ENCODE assay signal across 18 cellular contexts in the genomic region with DNA sequence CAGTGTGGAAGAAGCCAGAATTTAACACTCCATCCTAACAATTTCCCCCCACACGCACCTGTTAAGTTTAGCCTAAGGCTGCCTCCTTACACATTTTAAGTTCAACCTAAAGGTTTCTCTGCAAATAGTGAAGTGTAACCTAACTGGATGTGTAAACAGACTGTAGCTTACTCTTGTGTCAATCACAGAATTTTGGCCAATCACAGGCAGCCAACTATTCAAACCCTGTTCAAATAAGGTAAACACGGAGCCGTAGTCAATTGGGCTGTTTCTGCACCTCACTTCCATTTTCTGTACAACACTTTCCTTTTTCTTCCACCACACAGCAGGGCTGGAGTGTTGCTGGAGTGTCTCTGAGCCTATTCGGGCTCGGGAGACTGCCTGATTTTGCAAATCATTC.
A peak's percentile ranks its signal among the peaks of the same experiment; 100 is the strongest.
DNase-seq lines count a peak whose midpoint lies in the region; ATAC-seq, FAIRE-seq and TF ChIP-seq lines count a peak whose summit lies in the region.
"Had no signal": no experiment of that assay in that cellular context is flagged by ENCODE, and none has a peak within 500 bp of the region (broad histone marks: within the 10 kb centered on the region; RNA-seq: fewer than 3 reads in every experiment).

No MANE protein-coding gene starts in this region.

- TF ChIP-seq RAD21 in HepG2 (CRISPR knock-in tag; IDR thresholded peaks at IDR 0.05), result no peak
- TF ChIP-seq RAD21 in GM12878 (IDR thresholded peaks at IDR 0.05; ENCODE audit: insufficient read depth, low read depth, low read length), result no peak

- peaks cover 21% of the 10 kb centered on the region for H3K9me3 Mint-ChIP-seq in nephron progenitor cell

- H3K4me2 ChIP-seq in HepG2 (ENCODE audit: low read depth, low read length), result no peak overlapping the region
- H3K4me2 ChIP-seq in GM12878 (ENCODE audit: control insufficient read depth, insufficient read depth), result no peak overlapping the region
- H3K4me2 ChIP-seq: BLaER1 had no signal

- H3K36me3 ChIP-seq in HepG2 (replicated peaks in 1 of 2; ENCODE audit: control insufficient read depth in 1 of 2, insufficient read depth in 2 of 2, low read length in 2 of 2), result no peaks in the 10 kb centered on the region
- H3K36me3 ChIP-seq in right lobe of liver, result no peaks in the 10 kb centered on the region
- no peaks in the 10 kb centered on the region for H3K36me3 ChIP-seq in GM12878 (ENCODE audit: control insufficient read depth in 2 of 2, insufficient read depth in 2 of 2, low read length in 1 of 2)
- H3K36me3 ChIP-seq in testis (ENCODE audit: low read depth, missing control alignments), result no peaks in the 10 kb centered on the region
- H3K36me3 ChIP-seq: BLaER1 had no signal

- H3K79me2 ChIP-seq in HepG2 (ENCODE audit: insufficient read depth, low read length), result no peaks in the 10 kb centered on the region
- H3K79me2 ChIP-seq in GM12878 (ENCODE audit: control insufficient read depth, insufficient read depth, low read length), result no peaks in the 10 kb centered on the region

- H3K9me3 ChIP-seq in HepG2 (ENCODE audit: low read length), result peaks cover 15% of the 10 kb centered on the region
- H3K9me3 ChIP-seq in right lobe of liver, result peaks cover 0 to 6% (median 0%) of the 10 kb centered on the region in 4 donors
- no peaks in the 10 kb centered on the region for H3K9me3 ChIP-seq in GM12878 (replicated peaks; ENCODE audit: control insufficient read depth, insufficient read depth, low read length)
- no peaks in the 10 kb centered on the region for H3K9me3 ChIP-seq in testis
- H3K9me3 ChIP-seq: BLaER1 had no signal

- TF ChIP-seq EP300 in HepG2 (IDR thresholded peaks at IDR 0.05; ENCODE audit: low read depth in 2 of 2, low read length in 2 of 2), result no peak
- no peak for TF ChIP-seq EP300 in HepG2 (CRISPR knock-in tag; IDR thresholded peaks at IDR 0.05; ENCODE audit: borderline replicate concordance)
- no peak for TF ChIP-seq EP300 in GM12878 (IDR thresholded peaks at IDR 0.05; ENCODE audit: borderline replicate concordance in 1 of 2, control insufficient read depth in 1 of 2, low read depth in 2 of 2, low read length in 2 of 2)

- H3K4me3 Mint-ChIP-seq in nephron progenitor cell, result no peak overlapping the region
- H3K4me3 Mint-ChIP-seq: CD14-positive monocyte; CD8-positive, alpha-beta memory T cell had no signal

- in situ Hi-C loops in HepG2 (cut with HindIII; ENCODE audit: extremely low pct_ligation_motif_present, low pct_unique_long_range_greater_than_20kb) (no loop called here), GM12878 (cut with MboI) (no loop called here)

- no peak overlapping the region for H3K27ac ChIP-seq in HepG2 (ENCODE audit: extremely low read length, insufficient read depth, low read length)
- H3K27ac ChIP-seq in right lobe of liver, result no peak overlapping the region
- H3K27ac ChIP-seq in GM12878 (ENCODE audit: control insufficient read depth, insufficient read depth), result no peak overlapping the region
- H3K27ac ChIP-seq in testis, result no peak overlapping the region
- H3K27ac ChIP-seq: 22Rv1, BLaER1 had no signal

- no peaks in the 10 kb centered on the region for H3K27me3 Mint-ChIP-seq in nephron progenitor cell (ENCODE audit: low read depth, poor library complexity)

- no peaks in the 10 kb centered on the region for H3K27me3 ChIP-seq in HepG2 (ENCODE audit: control insufficient read depth in 1 of 2, insufficient read depth in 2 of 2, low read length in 2 of 2)
- H3K27me3 ChIP-seq in right lobe of liver, result no peaks in the 10 kb centered on the region
- no peaks in the 10 kb centered on the region for H3K27me3 ChIP-seq in GM12878 (replicated peaks in 1 of 2; ENCODE audit: control insufficient read depth in 2 of 2, insufficient read depth in 2 of 2, low read length in 1 of 2)
- no peaks in the 10 kb centered on the region for H3K27me3 ChIP-seq in testis
- H3K27me3 ChIP-seq: BLaER1 had no signal

- H3K9ac ChIP-seq in HepG2 (ENCODE audit: insufficient read depth, low read depth, low read length) (no peak overlapping the region), GM12878 (ENCODE audit: control insufficient read depth, insufficient read depth, low read length) (no peak overlapping the region)
- H3K9ac ChIP-seq: BLaER1 had no signal

- SMC1A ChIA-PET in GM12878 (lab: Charles Lee; ENCODE audit: uncharacterized antibody, unreplicated experiment), result interaction anchor here (1.1 to 1.5 kb wide), 3 partner anchors 9 to 26 kb away, joined by 3 to 4 read pairs (median 3); no protein-coding TSS in a partner anchor

- 56% methylated on average over 5 of the region's 5 CpGs for WGBS in HepG2 (ENCODE audit: low lambda C conversion rate)
- WGBS in right lobe of liver (ENCODE audit: insufficient coverage, low coverage, low lambda C conversion rate, missing lambda C conversion rate), result 75% methylated on average over 5 of the region's 5 CpGs
- 65% methylated on average over 5 of the region's 5 CpGs for WGBS in GM12878 (ENCODE audit: insufficient coverage, insufficient replicate concordance, low lambda C conversion rate, missing lambda C conversion rate)
- 84 to 85% methylated on average over 5 of the region's 5 CpGs for WGBS in testis, 2 donors

- CTCF ChIA-PET in HepG2 (lab: Yijun Ruan, JAX; ENCODE audit: low intra/inter-chr PET ratio, low total read pairs), result no interaction called here
- CTCF ChIA-PET in GM12878 (lab: Yijun Ruan, JAX), result interaction anchor here (1.0 to 3.3 kb wide), 4 partner anchors 10 to 1574 kb away, joined by 3 to 18 read pairs (median 8); no protein-coding TSS in a partner anchor

- FAIRE-seq in HepG2 (lab: Jason Lieb, UNC), result no peak
- FAIRE-seq in GM12878 (lab: Jason Lieb, UNC), result no peak
- FAIRE-seq: D721Med, G401.6, GM12892, GM18507 had no signal

- H2AFZ ChIP-seq in HepG2 (ENCODE audit: low read length) (no peak overlapping the region), GM12878 (ENCODE audit: control insufficient read depth, low read depth, low read length) (no peak overlapping the region)

- peak overlapping the region; percentile 4 for H3K27ac Mint-ChIP-seq in nephron progenitor cell
- H3K27ac Mint-ChIP-seq: CD14-positive monocyte; CD8-positive, alpha-beta memory T cell had no signal

- H3K36me3 Mint-ChIP-seq in nephron progenitor cell (ENCODE audit: low read depth), result peaks cover 14% of the 10 kb centered on the region
- H3K36me3 Mint-ChIP-seq: CD14-positive monocyte had no signal

- RAD21 ChIA-PET in GM12878 (lab: Charles Lee; ENCODE audit: unreplicated experiment), result interaction anchor here (1.2 kb wide), 1 partner anchor 233 kb away, joined by 3 read pairs; no protein-coding TSS in a partner anchor

- TF ChIP-seq POLR2A in HepG2 (IDR thresholded peaks at IDR 0.05; ENCODE audit: insufficient read depth in 1 of 2, low read depth in 2 of 2, low read length in 2 of 2) (no peak), right lobe of liver (IDR thresholded peaks at IDR 0.05) (no peak), GM12878 (IDR thresholded peaks at IDR 0.05; ENCODE audit: low read depth, low read length) (no peak), testis (IDR thresholded peaks at IDR 0.05) (no peak)

- H3K4me1 Mint-ChIP-seq in nephron progenitor cell, result no peaks in the 10 kb centered on the region
- H3K4me1 Mint-ChIP-seq: CD14-positive monocyte; CD8-positive, alpha-beta memory T cell had no signal

- no peak overlapping the region for H3K4me3 ChIP-seq in HepG2 (replicated peaks in 1 of 3; ENCODE audit: insufficient read depth in 1 of 3, low read depth in 2 of 3, low read length in 3 of 3)
- H3K4me3 ChIP-seq in right lobe of liver, result no peak overlapping the region
- no peak overlapping the region for H3K4me3 ChIP-seq in GM12878
- no peak overlapping the region for H3K4me3 ChIP-seq in testis
- H3K4me3 ChIP-seq: BLaER1 had no signal

- H3K4me1 ChIP-seq in HepG2 (ENCODE audit: insufficient read depth, low read length) (peaks cover 5% of the 10 kb centered on the region; the same call in 1 of the 2 replicates), right lobe of liver (no peaks in the 10 kb centered on the region), GM12878 (ENCODE audit: control insufficient read depth, insufficient read depth, low read length) (no peaks in the 10 kb centered on the region), testis (no peaks in the 10 kb centered on the region)
- H3K4me1 ChIP-seq: BLaER1 had no signal

- intact Hi-C loops in HepG2 (cut with micrococcal nuclease; ENCODE audit: unreplicated experiment), result no loop called here
- intact Hi-C loops in right lobe of liver (cut with DNase I), result no loop called here
- intact Hi-C loops in GM12878 (cut with micrococcal nuclease; ENCODE audit: unreplicated experiment), result no loop called here
- intact Hi-C loops in testis (cut with DNase I; ENCODE audit: low total_unique reads), result no loop called here

- ATAC-seq in HepG2, result no peak
- no peak for ATAC-seq in right lobe of liver
- ATAC-seq in GM12878, result no peak
- ATAC-seq in GM19351 (IDR thresholded peaks at IDR 0.05; ENCODE audit: unreplicated experiment), result no peak
- ATAC-seq in GM21447 (IDR thresholded peaks at IDR 0.05; ENCODE audit: unreplicated experiment), result no peak

- H4K20me1 ChIP-seq in HepG2 (ENCODE audit: insufficient read depth, low read length) (no peaks in the 10 kb centered on the region), GM12878 (ENCODE audit: control insufficient read depth, insufficient read depth) (no peaks in the 10 kb centered on the region)
- H4K20me1 ChIP-seq: BLaER1 had no signal

- DNase-seq in HepG2 (ENCODE audit: low spot score) (no peak), right lobe of liver (no peak), GM12878 (ENCODE audit: low read depth, low spot score) (no peak), nephron progenitor cell (no peak), testis (no peak)
- DNase-seq: CD8-positive, alpha-beta memory T cell; COR-L47; GOT3; HCEC 1CT had no signal

- POLR2A ChIA-PET in HepG2 (lab: Yijun Ruan, JAX) (no interaction called here), GM12878 (lab: Charles Lee) (no interaction called here)

- TF ChIP-seq CTCF in HepG2 (CRISPR knock-in tag; IDR thresholded peaks at IDR 0.05) (no peak), right lobe of liver (IDR thresholded peaks at IDR 0.05) (no peak), GM12878 (IDR thresholded peaks at IDR 0.05 in 2 of 3, conservative IDR thresholded peaks at IDR 0.05 in 1 of 3; ENCODE audit: control insufficient read depth in 2 of 3, extremely low read depth in 1 of 3, insufficient read depth in 1 of 3, low read depth in 3 of 3, low read length in 3 of 3) (no peak), nephron progenitor cell (IDR thresholded peaks at IDR 0.05) (no peak), testis (IDR thresholded peaks at IDR 0.05) (no peak)

- BruUV-seq in HepG2 (replicated peaks; lab: Mats Ljungman, UMichigan) (no TSS peak), GM12878 (replicated peaks; lab: Mats Ljungman, UMichigan) (no TSS peak)

TF ChIP-seq in HepG2, 621 proteins besides CTCF, POLR2A, EP300 and RAD21 (continues in another document):
- TF ChIP-seq KLF12 (CRISPR knock-in tag; IDR thresholded peaks at IDR 0.05; ENCODE audit: borderline replicate concordance) (no peak), ZMYM4 (CRISPR knock-in tag; IDR thresholded peaks at IDR 0.05) (peak; percentile 45; the same call in 1 of the 2 replicates), XRCC5 (optimal IDR thresholded peaks at IDR 0.05; ENCODE audit: low read length) (no peak)
